Comparison of ENCODE assay signal across 24 cellular contexts in genomic region chr20:21191839-21192238, GRCh38.
A peak's percentile ranks its signal among the peaks of the same experiment; 100 is the strongest.
DNase-seq lines count a peak whose midpoint lies in the region; FAIRE-seq and TF ChIP-seq lines count a peak whose summit lies in the region.
"Had no signal": no experiment of that assay in that cellular context is flagged by ENCODE, and none has a peak within 500 bp of the region (broad histone marks: within the 10 kb centered on the region; RNA-seq: fewer than 3 reads in every experiment).

No MANE protein-coding gene starts in this region.

- in situ Hi-C loops in transverse colon (cut with MboI; ENCODE audit: low pct_ligation_motif_present in 1 of 4, low pct_unique_long_range_greater_than_20kb in 1 of 4, low sequenced_read_pairs in 3 of 4) = no loop called here

- H3K4me3 ChIP-seq in HUES64 (ENCODE audit: low read length) (peak overlapping the region; percentile 44), fibroblast of villous mesenchyme (ENCODE audit: low read depth, low read length) (no peak overlapping the region), mesendoderm (ENCODE audit: low read length) (no peak overlapping the region), transverse colon (no peak overlapping the region), small intestine (ENCODE audit: low read depth in 1 of 2, low read length in 2 of 2) (no peak overlapping the region)
- H3K4me3 ChIP-seq: BLaER1 treated with 17β-estradiol and CSF1 and Interleukin-3, amounts not matched to agents 10 nM and 100 nM; mucosa of descending colon; PC-9 had no signal

- no peaks in the 10 kb centered on the region for H3K79me1 ChIP-seq in mesendoderm (ENCODE audit: low read length)

- no peak for TF ChIP-seq EP300 in transverse colon (IDR thresholded peaks at IDR 0.05; ENCODE audit: low read depth)

- no peak for TF ChIP-seq CTCF in fibroblast of villous mesenchyme (IDR thresholded peaks at IDR 0.05; ENCODE audit: insufficient read depth, low read depth, low read length)
- no peak for TF ChIP-seq CTCF in transverse colon (IDR thresholded peaks at IDR 0.05)

- no peak overlapping the region for H2BK15ac ChIP-seq in mesendoderm (replicated peaks; ENCODE audit: low read depth)

- no peak overlapping the region for H2BK5ac ChIP-seq in mesendoderm (ENCODE audit: low read length)

- H3K9ac ChIP-seq in HUES64 (ENCODE audit: low read depth, low read length) = peak overlapping the region; percentile 74
- no peak overlapping the region for H3K9ac ChIP-seq in mesendoderm (ENCODE audit: low read length)
- H3K9ac ChIP-seq: BLaER1 treated with 17β-estradiol and CSF1 and Interleukin-3, amounts not matched to agents 10 nM and 100 nM had no signal

- H3K56ac ChIP-seq in mesendoderm (ENCODE audit: low read length) = no peak overlapping the region

- H2BK120ac ChIP-seq in mesendoderm (ENCODE audit: low read depth, low read length) = no peak overlapping the region

- H3K4me1 ChIP-seq in HUES64 (ENCODE audit: insufficient read depth, low read length) = peaks cover 48% of the 10 kb centered on the region
- H3K4me1 ChIP-seq in mesendoderm (ENCODE audit: control insufficient read depth, low read depth, low read length) = peaks cover 2% of the 10 kb centered on the region
- no peaks in the 10 kb centered on the region for H3K4me1 ChIP-seq in transverse colon
- no peaks in the 10 kb centered on the region for H3K4me1 ChIP-seq in small intestine (ENCODE audit: control insufficient read depth in 2 of 2, insufficient read depth in 1 of 2, low read depth in 1 of 2, low read length in 1 of 2)
- H3K4me1 ChIP-seq: BLaER1 treated with 17β-estradiol and CSF1 and Interleukin-3, amounts not matched to agents 10 nM and 100 nM had no signal

- H3K9me3 ChIP-seq in HUES64 (ENCODE audit: insufficient read depth, low read depth, low read length) (no peaks in the 10 kb centered on the region), transverse colon (no peaks in the 10 kb centered on the region), small intestine (ENCODE audit: control insufficient read depth, low read depth) (no peaks in the 10 kb centered on the region)
- H3K9me3 ChIP-seq: BLaER1 treated with 17β-estradiol and CSF1 and Interleukin-3, amounts not matched to agents 10 nM and 100 nM; mucosa of descending colon had no signal

- H3K27me3 ChIP-seq in HUES64 (ENCODE audit: insufficient read depth, low read length) (no peaks in the 10 kb centered on the region), mesendoderm (ENCODE audit: insufficient read depth, low read length, poor library complexity) (no peaks in the 10 kb centered on the region), transverse colon (no peaks in the 10 kb centered on the region), small intestine (ENCODE audit: control insufficient read depth in 2 of 2, insufficient read depth in 2 of 2, low read length in 2 of 2) (no peaks in the 10 kb centered on the region)
- H3K27me3 ChIP-seq: BLaER1 treated with 17β-estradiol and CSF1 and Interleukin-3, amounts not matched to agents 10 nM and 100 nM had no signal

- H4K5ac ChIP-seq in mesendoderm (ENCODE audit: low read length) = no peak overlapping the region

- H3K36me3 ChIP-seq in HUES64 (ENCODE audit: insufficient read depth, low read length) = no peaks in the 10 kb centered on the region
- no peaks in the 10 kb centered on the region for H3K36me3 ChIP-seq in mesendoderm (ENCODE audit: control insufficient read depth, insufficient read depth, low read length)
- no peaks in the 10 kb centered on the region for H3K36me3 ChIP-seq in transverse colon
- H3K36me3 ChIP-seq in small intestine (ENCODE audit: control insufficient read depth in 2 of 2, insufficient read depth in 2 of 2, low read length in 2 of 2) = no peaks in the 10 kb centered on the region

- no peaks in the 10 kb centered on the region for H3K79me2 ChIP-seq in mesendoderm (ENCODE audit: control insufficient read depth, insufficient read depth, low read length)

- peak overlapping the region; percentile 93 for H3K27ac ChIP-seq in HUES64 (ENCODE audit: low read depth, low read length)
- no peak overlapping the region for H3K27ac ChIP-seq in mesendoderm (ENCODE audit: low read depth, low read length)
- H3K27ac ChIP-seq in transverse colon = peak overlapping the region in 3 of 4 donors; percentile 15 to 37 (median 31)
- no peak overlapping the region for H3K27ac ChIP-seq in small intestine (ENCODE audit: low read depth in 1 of 2, low read length in 1 of 2)
- H3K27ac ChIP-seq: BLaER1 treated with 17β-estradiol and CSF1 and Interleukin-3, amounts not matched to agents 10 nM and 100 nM; PC-9 had no signal

- no peak for TF ChIP-seq POLR2A in transverse colon (IDR thresholded peaks at IDR 0.05)

- DNase-seq in fibroblast of villous mesenchyme (ENCODE audit: low read depth) = peak; percentile 28
- peak; percentile 85 for DNase-seq in mesendoderm
- no peak for DNase-seq in transverse colon
- no peak for DNase-seq in small intestine
- DNase-seq in stimulated activated CD4-positive, alpha-beta T cell treated with anti-CD3 and anti-CD28 coated beads, Interleukin-4, amount 100 ng/mL, for 4 hours = no peak
- no peak for DNase-seq in HK-2 (ENCODE audit: unreplicated experiment)
- DNase-seq: activated CD4-positive, alpha-beta T cell treated with anti-CD3 and anti-CD28 coated beads, Interleukin-2, amount 50 U/mL, for 1 hour; activated CD8-positive, alpha-beta memory T cell treated with anti-CD3 and anti-CD28 coated beads, Interleukin-2, amount 10 ng/mL, durations not matched to agents 7 days and 5 days; activated naive CD4-positive, alpha-beta T cell treated with Interleukin-2 at 50 U/mL for 16 hours; activated T-cell treated with anti-CD3 and anti-CD28 coated beads, Interleukin-2, amount 50 U/mL, for 72 hours; amniotic stem cell; cortex of kidney; Karpas-422; mucosa of descending colon; NCI-H146; NCI-H510A; PC-9; Right ventricle myocardium superior; T-helper 9 cell had no signal

- no peak overlapping the region for H3K4ac ChIP-seq in mesendoderm (ENCODE audit: low read depth, low read length)

- H3K23ac ChIP-seq in mesendoderm (ENCODE audit: low read length) = no peak overlapping the region

- WGBS in HUES64 = 8% methylated on average over 3 of the region's 5 CpGs
- WGBS in mesendoderm (ENCODE audit: extremely low coverage, insufficient coverage, low lambda C conversion rate) = no CpG with 5 or more reads among the region's 5 CpGs
- WGBS in transverse colon (ENCODE audit: low coverage in 1 of 2), 2 donors = 53 to 67% methylated on average over 2 to 5 of the region's 5 CpGs
- 62 to 96% (median 80%) methylated on average over 5 of the region's 5 CpGs for WGBS in small intestine, 3 donors

- no peak overlapping the region for H3K18ac ChIP-seq in mesendoderm (ENCODE audit: low read length)

- H2AK5ac ChIP-seq in mesendoderm (ENCODE audit: low read length) = no peak overlapping the region

- intact Hi-C loops in transverse colon (cut with DNase I; ENCODE audit: low total_unique reads) = no loop called here

- no peak for FAIRE-seq in small intestine (lab: Jason Lieb, UNC)
- FAIRE-seq: bronchial epithelial cell, keratinocyte, urothelium cell line had no signal

- no peak overlapping the region for H3K4me2 ChIP-seq in mesendoderm (ENCODE audit: low read length)
- H3K4me2 ChIP-seq: BLaER1 treated with 17β-estradiol and CSF1 and Interleukin-3, amounts not matched to agents 10 nM and 100 nM; PC-9 had no signal

- no peak overlapping the region for H4K8ac ChIP-seq in mesendoderm (ENCODE audit: low read depth, low read length)

Comparison
In these comparisons a context has a peak if more than half of its experiments do, and no peak if none do; other contexts are left out.
1. H3K27ac ChIP-seq: peak in HUES64 (single experiment) and transverse colon (3 of 4); none in mesendoderm (single experiment) and small intestine (0 of 2).
2. DNase-seq: peak in fibroblast of villous mesenchyme (single experiment) and mesendoderm (single experiment); none in transverse colon (single experiment), small intestine (single experiment), stimulated activated CD4-positive, alpha-beta T cell treated with anti-CD3 and anti-CD28 coated beads, Interleukin-4, amount 100 ng/mL, for 4 hours (0 of 2) and HK-2 (single experiment).